In the genomic region with DNA sequence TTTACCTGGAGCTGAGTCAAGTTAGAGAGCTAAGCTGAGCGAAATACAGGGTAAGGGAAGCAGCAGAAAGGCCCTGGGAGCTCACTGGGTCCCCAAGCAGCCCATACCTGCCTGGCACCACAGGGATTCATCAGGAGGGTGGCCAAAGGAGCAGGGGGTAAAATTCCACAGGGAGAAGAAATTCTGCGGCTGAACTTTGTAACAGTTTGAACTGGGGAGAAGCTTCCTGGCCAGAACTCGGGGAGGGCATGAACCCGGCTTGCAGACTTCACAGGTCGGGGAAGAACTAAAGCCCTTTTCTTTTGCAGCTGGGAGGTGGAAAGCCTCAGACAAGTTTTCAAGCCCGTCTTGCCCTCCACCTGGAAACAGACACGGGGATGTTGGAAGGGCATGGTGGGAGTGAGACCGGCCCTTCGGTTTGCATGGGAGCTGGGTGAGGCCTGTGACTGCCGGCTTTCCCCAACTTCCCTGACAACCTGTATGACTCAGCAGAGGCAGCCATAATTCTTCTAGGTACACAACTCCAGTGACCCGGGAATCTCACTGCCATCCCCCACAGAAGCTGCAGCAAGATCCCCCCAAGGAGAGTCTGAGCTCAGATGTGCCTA, we compare ENCODE assay signal across 1 cellular context.
TF ChIP-seq lines count a peak whose summit lies in the region.

No MANE protein-coding gene starts in this region.

TF ChIP-seq in HCT116, 20 proteins besides CTCF, POLR2A, EP300 and RAD21:
- TF ChIP-seq ZBTB33 (IDR thresholded peaks at IDR 0.05; ENCODE audit: extremely low read depth, insufficient replicate concordance, low read length) (no peak), ELF1 (IDR thresholded peaks at IDR 0.05; ENCODE audit: borderline replicate concordance, low read depth) (no peak), CEBPB (IDR thresholded peaks at IDR 0.05; ENCODE audit: low read depth) (no peak), SP1 (IDR thresholded peaks at IDR 0.05; ENCODE audit: low read depth) (no peak), REST (IDR thresholded peaks at IDR 0.05; ENCODE audit: low read depth) (no peak), ZFX (IDR thresholded peaks at IDR 0.05) (no peak), ATF3 (IDR thresholded peaks at IDR 0.05) (no peak), TCF7L2 (IDR thresholded peaks at IDR 0.05; ENCODE audit: borderline replicate concordance, extremely low read depth, insufficient read depth, insufficient read length) (no peak), EZH2phosphoT487 (IDR thresholded peaks at IDR 0.05; ENCODE audit: borderline replicate concordance) (no peak), EGR1 (IDR thresholded peaks at IDR 0.05; ENCODE audit: low read depth) (no peak), MAX (IDR thresholded peaks at IDR 0.05) (no peak), SIN3A (IDR thresholded peaks at IDR 0.05; ENCODE audit: low read depth) (no peak), ZNF274 (IDR thresholded peaks at IDR 0.05; ENCODE audit: low read depth, low read length) (no peak), FOSL1 (IDR thresholded peaks at IDR 0.05; ENCODE audit: low read depth) (no peak)
